10 cellular contexts compared by ENCODE assay signal in genomic region chr15:30573012-30573491, GRCh38. TPM values are rescaled to one million over a fixed set of nuclear protein-coding genes. Genes with fewer than 3 reads are reported as not detected.
A peak's percentile ranks its signal among the peaks of the same experiment; 100 is the strongest.
DNase-seq lines count a peak whose midpoint lies in the region; ATAC-seq, FAIRE-seq and TF ChIP-seq lines count a peak whose summit lies in the region.
"Not testable (repeated sequence)": the region's sequence is repeated elsewhere in the genome, so short reads cannot be mapped to it uniquely, and the experiment has no call there.
"Had no signal": no experiment of that assay in that cellular context is flagged by ENCODE, and none has a peak within 500 bp of the region (broad histone marks: within the 10 kb centered on the region; RNA-seq: fewer than 3 reads in every experiment).

No MANE protein-coding gene starts in this region.

- ATAC-seq in CD4-positive, CD25-positive, alpha-beta regulatory T cell (ENCODE audit: low read depth in 2 of 2), result peak; percentile 28 to 37
- ATAC-seq in activated CD8-positive, alpha-beta memory T cell treated with anti-CD3 and anti-CD28 coated beads, Interleukin-2, amount 10 ng/mL, durations not matched to agents 7 days and 5 days, result peak; percentile 63
- ATAC-seq in Right ventricle myocardium inferior (peak; percentile 75), right lobe of liver (peak; percentile 67 to 80 (median 74)), pancreas (peak; percentile 77 to 92 (median 84)), upper lobe of left lung (ENCODE audit: low FRiP score in 2 of 2) (peak; percentile 87 to 96)

- not testable (repeated sequence) for H3K4me2 ChIP-seq in OCI-LY7 (ENCODE audit: low read length); mammary epithelial cell (ENCODE audit: insufficient read depth, low read depth, low read length)

- not testable (repeated sequence) for H3K9me3 Mint-ChIP-seq in CD4-positive, CD25-positive, alpha-beta regulatory T cell; activated CD8-positive, alpha-beta memory T cell treated with anti-CD3 and anti-CD28 coated beads, Interleukin-2, amount 10 ng/mL, durations not matched to agents 7 days and 5 days (ENCODE audit: low read depth)

- TF ChIP-seq CTCF in OCI-LY7 (conservative IDR thresholded peaks at IDR 0.05; ENCODE audit: low read length); mammary epithelial cell (conservative IDR thresholded peaks at IDR 0.05 in 1 of 2, IDR thresholded peaks at IDR 0.05 in 1 of 2; ENCODE audit: extremely low read depth in 1 of 2, insufficient read depth in 1 of 2, low read depth in 1 of 2, low read length in 2 of 2); right lobe of liver (IDR thresholded peaks at IDR 0.05); pancreas (IDR thresholded peaks at IDR 0.05); upper lobe of left lung (IDR thresholded peaks at IDR 0.05): not testable (repeated sequence)

- not testable (repeated sequence) for DNase-seq in CD4-positive, CD25-positive, alpha-beta regulatory T cell; OCI-LY7 (ENCODE audit: low spot score); activated CD8-positive, alpha-beta memory T cell treated with anti-CD3 and anti-CD28 coated beads, Interleukin-2, amount 10 ng/mL, durations not matched to agents 7 days and 5 days; mammary epithelial cell; Right ventricle myocardium inferior (ENCODE audit: missing footprints); right lobe of liver; pancreas; upper lobe of left lung

- no CpG with 5 or more reads among the region's 38 CpGs for WGBS in mammary epithelial cell (ENCODE audit: low coverage, missing lambda C conversion rate)
- no CpG with 5 or more reads among the region's 38 CpGs for WGBS in right lobe of liver (ENCODE audit: insufficient coverage, low coverage, low lambda C conversion rate, missing lambda C conversion rate)
- no CpG with 5 or more reads among the region's 38 CpGs for WGBS in pancreas, 2 donors
- WGBS in upper lobe of left lung, 2 donors, result no CpG with 5 or more reads among the region's 38 CpGs

- H3K4me3 Mint-ChIP-seq in CD4-positive, CD25-positive, alpha-beta regulatory T cell; activated CD8-positive, alpha-beta memory T cell treated with anti-CD3 and anti-CD28 coated beads, Interleukin-2, amount 10 ng/mL, durations not matched to agents 7 days and 5 days: not testable (repeated sequence)

- H3K79me2 ChIP-seq in OCI-LY7 (ENCODE audit: insufficient read depth, low read depth, low read length); mammary epithelial cell (ENCODE audit: insufficient read depth, low read length): not testable (repeated sequence)

- in situ Hi-C loops in mammary epithelial cell (cut with MboI; ENCODE audit: low sequenced_read_pairs in 2 of 2), result not testable (repeated sequence)

- dilution Hi-C loops in mammary epithelial cell (cut with HindIII; ENCODE audit: low sequenced_read_pairs), result not testable (repeated sequence)

- TF ChIP-seq EP300 in upper lobe of left lung (IDR thresholded peaks at IDR 0.05), result not testable (repeated sequence)

- H3K27me3 Mint-ChIP-seq in CD4-positive, CD25-positive, alpha-beta regulatory T cell; activated CD8-positive, alpha-beta memory T cell treated with anti-CD3 and anti-CD28 coated beads, Interleukin-2, amount 10 ng/mL, durations not matched to agents 7 days and 5 days: not testable (repeated sequence)

- H3K9ac ChIP-seq in mammary epithelial cell (ENCODE audit: insufficient read depth, low read length), result not testable (repeated sequence)

- H3K36me3 Mint-ChIP-seq in CD4-positive, CD25-positive, alpha-beta regulatory T cell; activated CD8-positive, alpha-beta memory T cell treated with anti-CD3 and anti-CD28 coated beads, Interleukin-2, amount 10 ng/mL, durations not matched to agents 7 days and 5 days: not testable (repeated sequence)

- not testable (repeated sequence) for H3K9me2 ChIP-seq in OCI-LY7 (ENCODE audit: insufficient read depth, low read length)

- not testable (repeated sequence) for TF ChIP-seq POLR2A in right lobe of liver (IDR thresholded peaks at IDR 0.05); upper lobe of left lung (IDR thresholded peaks at IDR 0.05)

- FAIRE-seq in pancreas (lab: Jason Lieb, UNC), result not testable (repeated sequence)

- intact Hi-C loops in OCI-LY7 (cut with micrococcal nuclease; ENCODE audit: unreplicated experiment); mammary epithelial cell (cut with micrococcal nuclease); Right ventricle myocardium inferior (cut with DNase I); right lobe of liver (cut with DNase I); pancreas (cut with DNase I): not testable (repeated sequence)

- not testable (repeated sequence) for H3K4me3 ChIP-seq in CD4-positive, CD25-positive, alpha-beta regulatory T cell (ENCODE audit: low read depth, low read length); right lobe of liver; pancreas
- H3K4me3 ChIP-seq in OCI-LY7 (ENCODE audit: low read depth, low read length, poor library complexity, severe bottlenecking) (peak overlapping the region; percentile 36), mammary epithelial cell (replicated peaks in 1 of 3; ENCODE audit: insufficient read depth in 1 of 3, low read depth in 2 of 3, low read length in 3 of 3) (peak overlapping the region in 1 of 3 experiments; percentile 14), upper lobe of left lung (peak overlapping the region in 2 of 4 donors; percentile 35 to 36)

- POLR2A ChIA-PET in OCI-LY7 (lab: Charles Lee), result not testable (repeated sequence)

- not testable (repeated sequence) for H3K27ac Mint-ChIP-seq in CD4-positive, CD25-positive, alpha-beta regulatory T cell; activated CD8-positive, alpha-beta memory T cell treated with anti-CD3 and anti-CD28 coated beads, Interleukin-2, amount 10 ng/mL, durations not matched to agents 7 days and 5 days

- H3K9me3 ChIP-seq in CD4-positive, CD25-positive, alpha-beta regulatory T cell (ENCODE audit: control insufficient read depth in 2 of 2, low read length in 2 of 2); OCI-LY7 (ENCODE audit: low read length); mammary epithelial cell (replicated peaks; ENCODE audit: insufficient read depth, low read length); right lobe of liver; pancreas; upper lobe of left lung: not testable (repeated sequence)

- not testable (repeated sequence) for H3K36me3 ChIP-seq in CD4-positive, CD25-positive, alpha-beta regulatory T cell (ENCODE audit: control insufficient read depth, insufficient read depth, low read length); OCI-LY7 (ENCODE audit: insufficient read depth, low read length); mammary epithelial cell (ENCODE audit: insufficient read depth, low read length); right lobe of liver; pancreas; upper lobe of left lung

- H2AFZ ChIP-seq in OCI-LY7 (ENCODE audit: low read length); mammary epithelial cell (ENCODE audit: low read depth, low read length): not testable (repeated sequence)

- H3K4me1 ChIP-seq in CD4-positive, CD25-positive, alpha-beta regulatory T cell (ENCODE audit: control insufficient read depth, insufficient read depth, low read length, poor library complexity, severe bottlenecking); OCI-LY7 (ENCODE audit: insufficient read depth, low read length, poor library complexity, severe bottlenecking); mammary epithelial cell (ENCODE audit: insufficient read depth, low read length); right lobe of liver; pancreas; upper lobe of left lung: not testable (repeated sequence)

- not testable (repeated sequence) for H4K20me1 ChIP-seq in OCI-LY7 (ENCODE audit: insufficient read depth, low read length); mammary epithelial cell (ENCODE audit: insufficient read depth, low read length)

- H3K4me1 Mint-ChIP-seq in CD4-positive, CD25-positive, alpha-beta regulatory T cell; activated CD8-positive, alpha-beta memory T cell treated with anti-CD3 and anti-CD28 coated beads, Interleukin-2, amount 10 ng/mL, durations not matched to agents 7 days and 5 days: not testable (repeated sequence)

- not testable (repeated sequence) for H3K27me3 ChIP-seq in CD4-positive, CD25-positive, alpha-beta regulatory T cell (ENCODE audit: control insufficient read depth, insufficient read depth, low read length); mammary epithelial cell (ENCODE audit: insufficient read depth, low read length); right lobe of liver; pancreas; upper lobe of left lung

- H3K27ac ChIP-seq in CD4-positive, CD25-positive, alpha-beta regulatory T cell (ENCODE audit: insufficient read depth, low read length, poor library complexity, severe bottlenecking); OCI-LY7 (ENCODE audit: low read depth, low read length, poor library complexity, severe bottlenecking); mammary epithelial cell (ENCODE audit: insufficient read depth, low read depth, low read length); right lobe of liver; pancreas: not testable (repeated sequence)
- peak overlapping the region in 1 of 4 donors; percentile 63 for H3K27ac ChIP-seq in upper lobe of left lung

- CTCF ChIA-PET in OCI-LY7 (lab: Charles Lee; ENCODE audit: unreplicated experiment); activated CD8-positive, alpha-beta memory T cell treated with anti-CD3 and anti-CD28 coated beads, Interleukin-2, amount 10 ng/mL, durations not matched to agents 7 days and 5 days (lab: Charles Lee); mammary epithelial cell (lab: Charles Lee; ENCODE audit: low non-redundant PET): not testable (repeated sequence)

- not testable (repeated sequence) for BruUV-seq in OCI-LY7 (replicated peaks; lab: Mats Ljungman, UMichigan)
- BruUV-seq in mammary epithelial cell (replicated peaks; lab: Mats Ljungman, UMichigan), result TSS peak; percentile 92

RNA-seq across cellular contexts. Expression of gene GOLGA8Q, which starts 21.2 kb away (rescaled TPM):
- total RNA-seq in CD4-positive, CD25-positive, alpha-beta regulatory T cell, result 0.52 TPM
- polyA plus RNA-seq in CD4-positive, CD25-positive, alpha-beta regulatory T cell, result not detected
- not detected in 2 replicates for total RNA-seq in OCI-LY7 (2014; rRNA removed; shearing (Covaris generic))
- not detected in 2 replicates for total RNA-seq in OCI-LY7 (2022)
- 1 to 10 TPM; 6.2 to 7.7 TPM for total RNA-seq in activated CD8-positive, alpha-beta memory T cell treated with anti-CD3 and anti-CD28 coated beads, Interleukin-2, amount 10 ng/mL, durations not matched to agents 7 days and 5 days
- under 1 TPM; 0.49 to 0.83 TPM for total RNA-seq in mammary epithelial cell
- not detected for polyA plus RNA-seq in mammary epithelial cell
- polyA minus RNA-seq in mammary epithelial cell, result not detected
- total RNA-seq in Right ventricle myocardium inferior, result 0.65 TPM
- total RNA-seq in right lobe of liver, result 1 to 10 TPM in 1 of 6 experiments, under 1 TPM in 1, not detected in 4; 0.71 to 1.6 TPM
- under 1 TPM in 5 of 6 donors, not detected in 1; 0.51 to 0.83 (median 0.62) TPM for total RNA-seq in pancreas
- polyA plus RNA-seq in pancreas, result 1 to 10 TPM; 1.3 to 2.6 TPM
- 10 to 100 TPM in 1 of 6 donors, 1 to 10 TPM in 4, under 1 TPM in 1; 0.44 to 17.8 (median 2.7) TPM for total RNA-seq in upper lobe of left lung
- total RNA-seq: Calu3, Daoy had no signal

RNA-seq across cellular contexts. Expression of gene GOLGA8H, which starts 30.8 kb away (rescaled TPM):
- not detected for total RNA-seq in CD4-positive, CD25-positive, alpha-beta regulatory T cell
- polyA plus RNA-seq in CD4-positive, CD25-positive, alpha-beta regulatory T cell, result not detected
- 0.09 TPM in 1 of 2 replicates, not detected in the other for total RNA-seq in OCI-LY7 (2014; rRNA removed; shearing (Covaris generic))
- 0.21 and 0.44 TPM in 2 replicates for total RNA-seq in OCI-LY7 (2022)
- under 1 TPM in 1 of 2 experiments, not detected in 1; 0.26 TPM for total RNA-seq in activated CD8-positive, alpha-beta memory T cell treated with anti-CD3 and anti-CD28 coated beads, Interleukin-2, amount 10 ng/mL, durations not matched to agents 7 days and 5 days
- total RNA-seq in mammary epithelial cell, result under 1 TPM; 0.16 to 0.17 TPM
- polyA plus RNA-seq in mammary epithelial cell, result 0.02 TPM
- polyA minus RNA-seq in mammary epithelial cell, result not detected
- not detected for total RNA-seq in Right ventricle myocardium inferior
- total RNA-seq in right lobe of liver, result under 1 TPM in 1 of 6 experiments, not detected in 5; 0.13 TPM
- 1 to 10 TPM in 3 of 6 donors, under 1 TPM in 3; 0.60 to 1.8 (median 1.0) TPM for total RNA-seq in pancreas
- 1 to 10 TPM in 1 of 2 donors, under 1 TPM in 1; 0.33 to 1.6 TPM for polyA plus RNA-seq in pancreas
- 1 to 10 TPM in 2 of 6 donors, under 1 TPM in 4; 0.46 to 7.3 (median 0.89) TPM for total RNA-seq in upper lobe of left lung
- total RNA-seq: Calu3 had no signal

Comparison
In these comparisons a context has a peak if more than half of its experiments do, and no peak if none do; other contexts are left out.
1. ATAC-seq: peak in every context shown above with its lines; median percentile 92 in upper lobe of left lung; 84 in pancreas; 75 in Right ventricle myocardium inferior; 74 in right lobe of liver; 63 in activated CD8-positive, alpha-beta memory T cell treated with anti-CD3 and anti-CD28 coated beads, Interleukin-2, amount 10 ng/mL, durations not matched to agents 7 days and 5 days; 32 in CD4-positive, CD25-positive, alpha-beta regulatory T cell.